ENCODE assay signal across 27 cellular contexts in the genomic region with DNA sequence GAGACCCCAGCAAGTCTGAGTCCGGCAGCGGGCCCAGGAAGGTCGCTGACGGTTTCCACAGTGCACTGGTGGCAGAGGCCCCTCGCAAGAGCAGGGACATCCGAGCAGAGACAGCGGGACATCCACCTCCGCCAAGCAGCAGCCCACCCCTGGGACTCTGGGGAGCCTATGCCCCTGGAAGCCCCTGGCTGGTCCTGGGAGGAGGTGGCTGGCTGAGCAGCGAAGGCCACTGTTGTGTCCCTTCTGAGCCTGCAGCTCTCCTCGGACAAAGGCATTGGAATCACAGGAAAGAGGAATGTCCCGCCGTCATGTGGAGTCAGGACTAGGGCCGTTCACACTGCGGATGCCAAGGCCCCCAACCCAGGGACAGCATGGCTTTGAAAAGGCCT. TPM values are rescaled to one million over a fixed set of nuclear protein-coding genes. Genes with fewer than 3 reads are reported as not detected.
DNase-seq lines count a peak whose midpoint lies in the region; ATAC-seq, FAIRE-seq and TF ChIP-seq lines count a peak whose summit lies in the region.
"Had no signal": no experiment of that assay in that cellular context is flagged by ENCODE, and none has a peak within 500 bp of the region (broad histone marks: within the 10 kb centered on the region; RNA-seq: fewer than 3 reads in every experiment).

No MANE protein-coding gene starts in this region.

- no peak overlapping the region for H4K8ac ChIP-seq in H9 (replicated peaks; ENCODE audit: insufficient read length, low read depth, low read length)

- H3K18ac ChIP-seq in H9 (ENCODE audit: insufficient read length, low read depth, low read length): no peak overlapping the region

- no peaks in the 10 kb centered on the region for H4K20me1 ChIP-seq in H9 (ENCODE audit: control insufficient read depth, insufficient read depth, insufficient read length)
- H4K20me1 ChIP-seq in HepG2 (ENCODE audit: insufficient read depth, low read length): peaks cover 6% of the 10 kb centered on the region; the same call in 1 of the 2 replicates

- no peak for TF ChIP-seq POLR2A in HepG2 (IDR thresholded peaks at IDR 0.05; ENCODE audit: insufficient read depth in 1 of 2, low read depth in 2 of 2, low read length in 2 of 2)

- H2BK15ac ChIP-seq in H9 (ENCODE audit: low read depth, low read length): no peak overlapping the region

- H3K4me2 ChIP-seq in H9 (ENCODE audit: insufficient read depth, insufficient read length, low read length) (no peak overlapping the region), HepG2 (ENCODE audit: low read depth, low read length) (no peak overlapping the region)

- H2BK20ac ChIP-seq in H9 (ENCODE audit: low read depth, low read length, poor library complexity, severe bottlenecking): no peak overlapping the region

- no CpG with 5 or more reads among the region's 14 CpGs for WGBS in H9 (ENCODE audit: extremely low coverage, insufficient read length, low lambda C conversion rate)
- no CpG with 5 or more reads among the region's 14 CpGs for WGBS in HepG2 (ENCODE audit: low lambda C conversion rate)

- H3K9ac ChIP-seq in H9 (ENCODE audit: extremely low read depth, insufficient read length, low read length) (no peak overlapping the region), HepG2 (ENCODE audit: insufficient read depth, low read depth, low read length) (no peak overlapping the region)

- CTCF ChIA-PET in HepG2 (lab: Yijun Ruan, JAX; ENCODE audit: low intra/inter-chr PET ratio, low total read pairs): no interaction called here

- no peak overlapping the region for H4K91ac ChIP-seq in H9 (ENCODE audit: insufficient read length, low read depth, low read length)

- H3K27ac Mint-ChIP-seq in H9: no peak overlapping the region
- no peak overlapping the region for H3K27ac Mint-ChIP-seq in type B pancreatic cell
- H3K27ac Mint-ChIP-seq: activated CD4-positive, alpha-beta T cell treated with anti-CD3 and anti-CD28 coated beads, Interleukin-2, amount 10 ng/mL, durations not matched to agents 7 days and 5 days; stimulated activated naive CD8-positive, alpha-beta T cell treated with anti-CD3 and anti-CD28 coated beads, Interleukin-15, amount 100 ng/mL, for 72 hours had no signal

- H3K36me3 Mint-ChIP-seq in H9 (ENCODE audit: insufficient read depth in 1 of 3, low read depth in 3 of 3) (no peaks in the 10 kb centered on the region; a peak in 1 of 7 replicates), type B pancreatic cell (no peaks in the 10 kb centered on the region)

- H3K4me3 ChIP-seq in lower lobe of right lung: peak overlapping the region; percentile 61
- no peak overlapping the region for H3K4me3 ChIP-seq in HepG2 (replicated peaks in 1 of 3; ENCODE audit: insufficient read depth in 1 of 3, low read depth in 2 of 3, low read length in 3 of 3)
- H3K4me3 ChIP-seq: adrenal gland had no signal

- TF ChIP-seq EP300 in HepG2 (IDR thresholded peaks at IDR 0.05; ENCODE audit: low read depth in 2 of 2, low read length in 2 of 2): no peak
- TF ChIP-seq EP300 in HepG2 (CRISPR knock-in tag; IDR thresholded peaks at IDR 0.05; ENCODE audit: borderline replicate concordance): no peak

- H3K9me3 Mint-ChIP-seq in H9 (no peaks in the 10 kb centered on the region), type B pancreatic cell (no peaks in the 10 kb centered on the region)
- H3K9me3 Mint-ChIP-seq: activated CD4-positive, alpha-beta T cell treated with anti-CD3 and anti-CD28 coated beads, Interleukin-2, amount 10 ng/mL, durations not matched to agents 7 days and 5 days; activated T-cell treated with anti-CD3 and anti-CD28 coated beads, Interleukin-2, amount 50 U/mL, for 4 hours; stimulated activated naive CD8-positive, alpha-beta T cell treated with anti-CD3 and anti-CD28 coated beads, Interleukin-15, amount 100 ng/mL, for 72 hours had no signal

- H2BK5ac ChIP-seq in H9 (ENCODE audit: insufficient read length, low read length): no peak overlapping the region

- H3K23me2 ChIP-seq in H9 (ENCODE audit: insufficient read length, low read depth, low read length, poor library complexity, severe bottlenecking): peaks cover 5% of the 10 kb centered on the region

- BruUV-seq in HepG2 (replicated peaks; lab: Mats Ljungman, UMichigan): no TSS peak

- no peak overlapping the region for H4K5ac ChIP-seq in H9 (ENCODE audit: insufficient read length, low read depth, low read length)

- intact Hi-C loops in lower lobe of right lung (cut with DNase I): no loop called here
- intact Hi-C loops in posterior cingulate gyrus (cut with DNase I): no loop called here
- intact Hi-C loops in HepG2 (cut with micrococcal nuclease; ENCODE audit: unreplicated experiment): no loop called here

- H3K4me1 Mint-ChIP-seq in H9: peaks cover 32 to 33% of the 10 kb centered on the region in 2 experiments
- peaks cover 28% of the 10 kb centered on the region for H3K4me1 Mint-ChIP-seq in type B pancreatic cell (ENCODE audit: unreplicated experiment)

- H3K4me1 ChIP-seq in H9 (ENCODE audit: insufficient read depth, low read length) (no peaks in the 10 kb centered on the region; the same call in 1 of the 2 replicates), lower lobe of right lung (peaks cover 53% of the 10 kb centered on the region), HepG2 (ENCODE audit: insufficient read depth, low read length) (peaks cover 51% of the 10 kb centered on the region)

- H3K4ac ChIP-seq in H9 (ENCODE audit: low read depth, low read length): no peak overlapping the region

- no peak overlapping the region for H2AK5ac ChIP-seq in H9 (ENCODE audit: insufficient read length, low read length)

- no peak for TF ChIP-seq RAD21 in HepG2 (CRISPR knock-in tag; IDR thresholded peaks at IDR 0.05)

- no peak overlapping the region for H2BK120ac ChIP-seq in H9 (ENCODE audit: low read depth, low read length, poor library complexity, severe bottlenecking)

- H2AFZ ChIP-seq in H9 (ENCODE audit: low read length) (no peak overlapping the region), HepG2 (ENCODE audit: low read length) (no peak overlapping the region)

- peak overlapping the region; percentile 5 to 91; a peak in 3 of 5 replicates for H3K4me3 Mint-ChIP-seq in H9
- peak overlapping the region; percentile 92 for H3K4me3 Mint-ChIP-seq in type B pancreatic cell
- H3K4me3 Mint-ChIP-seq: activated CD4-positive, alpha-beta T cell treated with anti-CD3 and anti-CD28 coated beads, Interleukin-2, amount 10 ng/mL, durations not matched to agents 7 days and 5 days had no signal

- no peak overlapping the region for H3K27ac ChIP-seq in H9 (ENCODE audit: insufficient read length, low read depth, low read length)
- H3K27ac ChIP-seq in lower lobe of right lung: no peak overlapping the region
- H3K27ac ChIP-seq in HepG2 (ENCODE audit: extremely low read length, insufficient read depth, low read length): no peak overlapping the region
- H3K27ac ChIP-seq: adrenal gland, brain microvascular endothelial cell, C4-2B, tibial artery had no signal

- in situ Hi-C loops in HepG2 (cut with HindIII; ENCODE audit: extremely low pct_ligation_motif_present, low pct_unique_long_range_greater_than_20kb): no loop called here

- H2BK12ac ChIP-seq in H9 (ENCODE audit: insufficient read length, low read depth, low read length): no peak overlapping the region

- H3K9me3 ChIP-seq in H9 (ENCODE audit: control insufficient read depth, low read depth, low read length) (no peaks in the 10 kb centered on the region), lower lobe of right lung (no peaks in the 10 kb centered on the region), HepG2 (ENCODE audit: low read length) (no peaks in the 10 kb centered on the region)
- H3K9me3 ChIP-seq: adrenal gland, tibial artery had no signal

- DNase-seq in H9 (no peak), ecto neural progenitor cell (ENCODE audit: low spot score) (peak; percentile 64), lower lobe of right lung (no peak), type B pancreatic cell (ENCODE audit: extremely low spot score, unreplicated experiment) (no peak), posterior cingulate gyrus (no peak), HepG2 (ENCODE audit: low spot score) (no peak)
- DNase-seq: activated CD4-positive, alpha-beta T cell treated with anti-CD3 and anti-CD28 coated beads, Interleukin-2, amount 10 ng/mL, durations not matched to agents 7 days and 5 days; activated T-cell treated with anti-CD3 and anti-CD28 coated beads, Interleukin-2, amount 50 U/mL, for 4 hours; adrenal gland; brain microvascular endothelial cell; DND-41; effector CD4-positive, alpha-beta T cell; head of caudate nucleus; left cardiac atrium; mesenchymal stem cell; NCI-H2029; NCI-H526; SIG-M5; small intestine; stimulated activated naive CD8-positive, alpha-beta T cell treated with anti-CD3 and anti-CD28 coated beads, Interleukin-15, amount 100 ng/mL, for 72 hours; tibial artery had no signal

- H3K79me1 ChIP-seq in H9 (ENCODE audit: insufficient read depth, low read depth, low read length, poor library complexity, severe bottlenecking): no peaks in the 10 kb centered on the region

- TF ChIP-seq CTCF in H9 (conservative IDR thresholded peaks at IDR 0.05): no peak
- TF ChIP-seq CTCF in lower lobe of right lung (IDR thresholded peaks at IDR 0.05): no peak
- TF ChIP-seq CTCF in type B pancreatic cell (conservative IDR thresholded peaks at IDR 0.05): no peak
- no peak for TF ChIP-seq CTCF in HepG2 (CRISPR knock-in tag; IDR thresholded peaks at IDR 0.05)

- H3K14ac ChIP-seq in H9 (ENCODE audit: insufficient read depth, low read length): no peak overlapping the region

- H3K79me2 ChIP-seq in H9 (ENCODE audit: insufficient read depth, low read length) (no peaks in the 10 kb centered on the region), HepG2 (ENCODE audit: insufficient read depth, low read length) (no peaks in the 10 kb centered on the region)

- no peak overlapping the region for H3K23ac ChIP-seq in H9 (ENCODE audit: insufficient read length, low read depth, low read length)

- ATAC-seq in lower lobe of right lung: no peak
- no peak for ATAC-seq in HepG2
- no peak for ATAC-seq in GM18909 (IDR thresholded peaks at IDR 0.05; ENCODE audit: poor library complexity, unreplicated experiment)
- ATAC-seq: activated T-cell treated with anti-CD3 and anti-CD28 coated beads, Interleukin-2, amount 50 U/mL, for 4 hours; stimulated activated naive CD8-positive, alpha-beta T cell treated with anti-CD3 and anti-CD28 coated beads, Interleukin-15, amount 100 ng/mL, for 72 hours had no signal

- peaks cover 24% of the 10 kb centered on the region for H3K27me3 Mint-ChIP-seq in H9 (ENCODE audit: low read depth)
- peaks cover 7% of the 10 kb centered on the region for H3K27me3 Mint-ChIP-seq in type B pancreatic cell

- H3K36me3 ChIP-seq in lower lobe of right lung: no peaks in the 10 kb centered on the region
- no peaks in the 10 kb centered on the region for H3K36me3 ChIP-seq in HepG2 (replicated peaks in 1 of 2; ENCODE audit: control insufficient read depth in 1 of 2, insufficient read depth in 2 of 2, low read length in 2 of 2)
- H3K36me3 ChIP-seq: adrenal gland, brain microvascular endothelial cell, tibial artery had no signal

- H3K27me3 ChIP-seq in H9 (ENCODE audit: insufficient read depth, low read length) (no peaks in the 10 kb centered on the region; the same call in 1 of the 2 replicates), lower lobe of right lung (ENCODE audit: low read depth) (peaks cover 23% of the 10 kb centered on the region), HepG2 (ENCODE audit: control insufficient read depth in 1 of 2, insufficient read depth in 2 of 2, low read length in 2 of 2) (peaks cover 13 to 91% of the 10 kb centered on the region in 2 experiments)
- H3K27me3 ChIP-seq: brain microvascular endothelial cell had no signal

- H3T11ph ChIP-seq in H9 (ENCODE audit: low read length): no peak overlapping the region

- POLR2A ChIA-PET in HepG2 (lab: Yijun Ruan, JAX): no interaction called here

- H3K56ac ChIP-seq in H9 (ENCODE audit: insufficient read length, low read depth, low read length): no peak overlapping the region

- FAIRE-seq in HepG2 (lab: Jason Lieb, UNC): no peak
- FAIRE-seq: GM18507, RCC 7860, small intestine had no signal

RNA-seq across cellular contexts. Expression of gene MEGF6, which starts 1.5 kb away (rescaled TPM):
- total RNA-seq in H9 (2021) (19.9 and 21.3 TPM in 2 replicates), lower lobe of right lung (57.1 TPM), type B pancreatic cell (ENCODE audit: low replicate concordance) (26.7 and 61.7 TPM in 2 replicates), HepG2 (2016; rRNA removed; fragmentation: Illumina TruSeq; extraction: Trizol) (0.76 and 1.9 TPM in 2 replicates)
- total RNA-seq in HepG2 (2016; cell fraction: cytosol; rRNA removed; fragmentation: Illumina TruSeq; extraction: Trizol; ENCODE audit: low read depth): 0.18 and 0.61 TPM in 2 replicates
- total RNA-seq in HepG2 (2016; cell fraction: insoluble cytoplasmic fraction; rRNA removed; fragmentation: Illumina TruSeq; extraction: Trizol): 0.70 and 2.7 TPM in 2 replicates
- 0.52 and 0.96 TPM in 2 replicates for total RNA-seq in HepG2 (2016; cell fraction: membrane; rRNA removed; fragmentation: Illumina TruSeq; extraction: Trizol)
- total RNA-seq in HepG2 (2016; cell fraction: nucleus; rRNA removed; fragmentation: Illumina TruSeq; extraction: Trizol): 2.7 and 3.4 TPM in 2 replicates
- 1.9 and 3.5 TPM in 2 replicates for polyA plus RNA-seq in HepG2 (2011; rRNA removed)
- 0.90 and 1.8 TPM in 2 replicates for polyA plus RNA-seq in HepG2 (2011; cell fraction: cytosol; rRNA removed)
- 68.1 and 94.7 TPM in 2 replicates for polyA plus RNA-seq in HepG2 (2011; cell fraction: nucleus; rRNA removed)
- 3.6 and 4.8 TPM in 2 replicates for polyA plus RNA-seq in HepG2 (2012)
- polyA plus RNA-seq in HepG2 (2016; cell fraction: cytosol; fragmentation: Illumina TruSeq; extraction: Trizol; ENCODE audit: low read depth): 0.09 and 0.19 TPM in 2 replicates
- 0.80 and 1.3 TPM in 2 replicates for polyA plus RNA-seq in HepG2 (2016; cell fraction: insoluble cytoplasmic fraction; fragmentation: Illumina TruSeq; extraction: Trizol; ENCODE audit: low read depth)
- polyA plus RNA-seq in HepG2 (2016; cell fraction: membrane; fragmentation: Illumina TruSeq; extraction: Trizol; ENCODE audit: low read depth): 0.19 and 0.34 TPM in 2 replicates
- polyA plus RNA-seq in HepG2 (2016; cell fraction: nucleus; fragmentation: Illumina TruSeq; extraction: Trizol; ENCODE audit: insufficient read depth, low read depth): 8.1 and 10.4 TPM in 2 replicates
- polyA minus RNA-seq in HepG2 (2011; rRNA and poly(A)+ RNA removed; ENCODE audit: low replicate concordance): 3.5 and 4.6 TPM in 2 replicates
- polyA minus RNA-seq in HepG2 (2011; cell fraction: cytosol; rRNA and poly(A)+ RNA removed): 1.7 and 2.4 TPM in 2 replicates
- 5.6 and 10.6 TPM in 2 replicates for polyA minus RNA-seq in HepG2 (2011; cell fraction: nucleus; rRNA and poly(A)+ RNA removed)

RNA-seq across cellular contexts. Expression of gene TPRG1L, which starts 15.1 kb away (rescaled TPM):
- total RNA-seq in H9 (2021): 24.0 and 24.7 TPM in 2 replicates
- 46.1 TPM for total RNA-seq in lower lobe of right lung
- total RNA-seq in type B pancreatic cell (ENCODE audit: low replicate concordance): 26.6 and 56.6 TPM in 2 replicates
- total RNA-seq in HepG2 (2016; rRNA removed; fragmentation: Illumina TruSeq; extraction: Trizol): 21.3 and 31.7 TPM in 2 replicates
- total RNA-seq in HepG2 (2016; cell fraction: cytosol; rRNA removed; fragmentation: Illumina TruSeq; extraction: Trizol; ENCODE audit: low read depth): 5.7 and 6.3 TPM in 2 replicates
- total RNA-seq in HepG2 (2016; cell fraction: insoluble cytoplasmic fraction; rRNA removed; fragmentation: Illumina TruSeq; extraction: Trizol): 20.0 and 34.6 TPM in 2 replicates
- total RNA-seq in HepG2 (2016; cell fraction: membrane; rRNA removed; fragmentation: Illumina TruSeq; extraction: Trizol): 26.8 and 28.4 TPM in 2 replicates
- 13.9 and 17.8 TPM in 2 replicates for total RNA-seq in HepG2 (2016; cell fraction: nucleus; rRNA removed; fragmentation: Illumina TruSeq; extraction: Trizol)
- 37.4 and 44.3 TPM in 2 replicates for polyA plus RNA-seq in HepG2 (2011; rRNA removed)
- 39.8 and 48.5 TPM in 2 replicates for polyA plus RNA-seq in HepG2 (2011; cell fraction: cytosol; rRNA removed)
- polyA plus RNA-seq in HepG2 (2011; cell fraction: nucleus; rRNA removed): 18.5 and 21.7 TPM in 2 replicates
- 32.1 and 36.9 TPM in 2 replicates for polyA plus RNA-seq in HepG2 (2012)
- polyA plus RNA-seq in HepG2 (2016; cell fraction: cytosol; fragmentation: Illumina TruSeq; extraction: Trizol; ENCODE audit: low read depth): 9.7 and 10.7 TPM in 2 replicates
- 66.4 and 67.1 TPM in 2 replicates for polyA plus RNA-seq in HepG2 (2016; cell fraction: insoluble cytoplasmic fraction; fragmentation: Illumina TruSeq; extraction: Trizol; ENCODE audit: low read depth)
- 27.9 and 28.2 TPM in 2 replicates for polyA plus RNA-seq in HepG2 (2016; cell fraction: membrane; fragmentation: Illumina TruSeq; extraction: Trizol; ENCODE audit: low read depth)
- 42.7 TPM in 2 replicates for polyA plus RNA-seq in HepG2 (2016; cell fraction: nucleus; fragmentation: Illumina TruSeq; extraction: Trizol; ENCODE audit: insufficient read depth, low read depth)
- 33.6 and 37.3 TPM in 2 replicates for polyA minus RNA-seq in HepG2 (2011; rRNA and poly(A)+ RNA removed; ENCODE audit: low replicate concordance)
- polyA minus RNA-seq in HepG2 (2011; cell fraction: cytosol; rRNA and poly(A)+ RNA removed): 24.6 and 30.2 TPM in 2 replicates
- 8.0 and 10.2 TPM in 2 replicates for polyA minus RNA-seq in HepG2 (2011; cell fraction: nucleus; rRNA and poly(A)+ RNA removed)

RNA-seq across cellular contexts. Expression of gene WRAP73, which starts 40.1 kb away (rescaled TPM):
- 28.4 and 33.8 TPM in 2 replicates for total RNA-seq in H9 (2021)
- total RNA-seq in lower lobe of right lung: 22.5 TPM
- total RNA-seq in type B pancreatic cell (ENCODE audit: low replicate concordance): 22.5 and 26.7 TPM in 2 replicates
- 18.1 and 21.0 TPM in 2 replicates for total RNA-seq in HepG2 (2016; rRNA removed; fragmentation: Illumina TruSeq; extraction: Trizol)
- 5.0 and 5.8 TPM in 2 replicates for total RNA-seq in HepG2 (2016; cell fraction: cytosol; rRNA removed; fragmentation: Illumina TruSeq; extraction: Trizol; ENCODE audit: low read depth)
- 20.2 and 20.3 TPM in 2 replicates for total RNA-seq in HepG2 (2016; cell fraction: insoluble cytoplasmic fraction; rRNA removed; fragmentation: Illumina TruSeq; extraction: Trizol)
- total RNA-seq in HepG2 (2016; cell fraction: membrane; rRNA removed; fragmentation: Illumina TruSeq; extraction: Trizol): 8.8 and 10.8 TPM in 2 replicates
- total RNA-seq in HepG2 (2016; cell fraction: nucleus; rRNA removed; fragmentation: Illumina TruSeq; extraction: Trizol): 14.3 and 17.1 TPM in 2 replicates
- polyA plus RNA-seq in HepG2 (2011; rRNA removed): 40.4 and 44.1 TPM in 2 replicates
- polyA plus RNA-seq in HepG2 (2011; cell fraction: cytosol; rRNA removed): 27.5 and 35.0 TPM in 2 replicates
- 78.4 and 79.9 TPM in 2 replicates for polyA plus RNA-seq in HepG2 (2011; cell fraction: nucleus; rRNA removed)
- 12.9 and 18.3 TPM in 2 replicates for polyA plus RNA-seq in HepG2 (2012)
- 5.5 TPM in 2 replicates for polyA plus RNA-seq in HepG2 (2016; cell fraction: cytosol; fragmentation: Illumina TruSeq; extraction: Trizol; ENCODE audit: low read depth)
- 19.4 and 25.1 TPM in 2 replicates for polyA plus RNA-seq in HepG2 (2016; cell fraction: insoluble cytoplasmic fraction; fragmentation: Illumina TruSeq; extraction: Trizol; ENCODE audit: low read depth)
- polyA plus RNA-seq in HepG2 (2016; cell fraction: membrane; fragmentation: Illumina TruSeq; extraction: Trizol; ENCODE audit: low read depth): 6.3 and 7.2 TPM in 2 replicates
- polyA plus RNA-seq in HepG2 (2016; cell fraction: nucleus; fragmentation: Illumina TruSeq; extraction: Trizol; ENCODE audit: insufficient read depth, low read depth): 41.4 and 53.5 TPM in 2 replicates
- 43.7 and 46.5 TPM in 2 replicates for polyA minus RNA-seq in HepG2 (2011; rRNA and poly(A)+ RNA removed; ENCODE audit: low replicate concordance)
- polyA minus RNA-seq in HepG2 (2011; cell fraction: cytosol; rRNA and poly(A)+ RNA removed): 11.9 and 16.4 TPM in 2 replicates
- polyA minus RNA-seq in HepG2 (2011; cell fraction: nucleus; rRNA and poly(A)+ RNA removed): 18.4 and 19.5 TPM in 2 replicates

RNA-seq across cellular contexts. Expression of gene TP73, which starts 42.6 kb away (rescaled TPM):
- total RNA-seq in H9 (2021): 4.7 and 4.9 TPM in 2 replicates
- 3.6 TPM for total RNA-seq in lower lobe of right lung
- 1.6 TPM in 2 replicates for total RNA-seq in type B pancreatic cell (ENCODE audit: low replicate concordance)
- 0.69 and 1.1 TPM in 2 replicates for total RNA-seq in HepG2 (2016; rRNA removed; fragmentation: Illumina TruSeq; extraction: Trizol)
- total RNA-seq in HepG2 (2016; cell fraction: cytosol; rRNA removed; fragmentation: Illumina TruSeq; extraction: Trizol; ENCODE audit: low read depth): 0.35 and 0.51 TPM in 2 replicates
- 0.39 and 1.1 TPM in 2 replicates for total RNA-seq in HepG2 (2016; cell fraction: insoluble cytoplasmic fraction; rRNA removed; fragmentation: Illumina TruSeq; extraction: Trizol)
- 1.3 and 1.4 TPM in 2 replicates for total RNA-seq in HepG2 (2016; cell fraction: membrane; rRNA removed; fragmentation: Illumina TruSeq; extraction: Trizol)
- 1.7 and 2.1 TPM in 2 replicates for total RNA-seq in HepG2 (2016; cell fraction: nucleus; rRNA removed; fragmentation: Illumina TruSeq; extraction: Trizol)
- polyA plus RNA-seq in HepG2 (2011; rRNA removed): 0.49 and 0.59 TPM in 2 replicates
- 0.10 and 0.28 TPM in 2 replicates for polyA plus RNA-seq in HepG2 (2011; cell fraction: cytosol; rRNA removed)
- 1.8 and 3.5 TPM in 2 replicates for polyA plus RNA-seq in HepG2 (2011; cell fraction: nucleus; rRNA removed)
- polyA plus RNA-seq in HepG2 (2012): 0.37 and 0.74 TPM in 2 replicates
- 0.45 and 0.53 TPM in 2 replicates for polyA plus RNA-seq in HepG2 (2016; cell fraction: cytosol; fragmentation: Illumina TruSeq; extraction: Trizol; ENCODE audit: low read depth)
- 1.5 and 1.9 TPM in 2 replicates for polyA plus RNA-seq in HepG2 (2016; cell fraction: insoluble cytoplasmic fraction; fragmentation: Illumina TruSeq; extraction: Trizol; ENCODE audit: low read depth)
- polyA plus RNA-seq in HepG2 (2016; cell fraction: membrane; fragmentation: Illumina TruSeq; extraction: Trizol; ENCODE audit: low read depth): 0.93 and 1.4 TPM in 2 replicates
- 3.4 and 3.9 TPM in 2 replicates for polyA plus RNA-seq in HepG2 (2016; cell fraction: nucleus; fragmentation: Illumina TruSeq; extraction: Trizol; ENCODE audit: insufficient read depth, low read depth)
- 0.48 TPM in 1 of 2 replicates, not detected in the other for polyA minus RNA-seq in HepG2 (2011; rRNA and poly(A)+ RNA removed; ENCODE audit: low replicate concordance)
- polyA minus RNA-seq in HepG2 (2011; cell fraction: cytosol; rRNA and poly(A)+ RNA removed): 0.30 and 0.62 TPM in 2 replicates
- polyA minus RNA-seq in HepG2 (2011; cell fraction: nucleus; rRNA and poly(A)+ RNA removed): 0.99 and 1.2 TPM in 2 replicates
- total RNA-seq: fibroblast of villous mesenchyme, omental fat pad had no signal
